9 cellular contexts compared by ENCODE assay signal in genomic region chr5:121968910-121969607, GRCh38. TPM values are rescaled to one million over a fixed set of nuclear protein-coding genes. Genes with fewer than 3 reads are reported as not detected.
DNase-seq lines count a peak whose midpoint lies in the region; ATAC-seq and TF ChIP-seq lines count a peak whose summit lies in the region.
"Had no signal": no experiment of that assay in that cellular context is flagged by ENCODE, and none has a peak within 500 bp of the region (broad histone marks: within the 10 kb centered on the region; RNA-seq: fewer than 3 reads in every experiment).

No MANE protein-coding gene starts in this region.

- POLR2A ChIA-PET in PC-9 (lab: Charles Lee; ENCODE audit: unreplicated experiment) = interaction anchor here (0.6 to 1.1 kb wide), 3 partner anchors 109 to 344 kb away, joined by 3 to 12 read pairs (median 6); partner anchors contain the start of gene LOX
- POLR2A ChIA-PET in activated CD8-positive, alpha-beta T cell treated with anti-CD3 and anti-CD28 coated beads, Interleukin-2, amount 10 ng/mL, durations not matched to agents 7 days and 5 days (lab: Charles Lee) = no interaction called here

- peak overlapping the region; percentile 32; the same call in 1 of the 2 replicates for H3K4me3 ChIP-seq in PC-9
- peak overlapping the region; percentile 24 for H3K4me3 ChIP-seq in smooth muscle cell

- H3K4me1 ChIP-seq in PC-9 (replicated peaks; ENCODE audit: insufficient read depth) (peaks cover 33% of the 10 kb centered on the region), smooth muscle cell (ENCODE audit: low read depth) (peaks cover 23% of the 10 kb centered on the region)

- no peaks in the 10 kb centered on the region for H3K27me3 Mint-ChIP-seq in activated CD8-positive, alpha-beta T cell treated with anti-CD3 and anti-CD28 coated beads, Interleukin-2, amount 10 ng/mL, durations not matched to agents 7 days and 5 days (ENCODE audit: low read depth)
- H3K27me3 Mint-ChIP-seq in CD14-positive monocyte (ENCODE audit: low read depth in 3 of 3) = no peaks in the 10 kb centered on the region

- peaks cover 13% of the 10 kb centered on the region for H3F3A ChIP-seq in PC-9 (ENCODE audit: insufficient read depth, low read depth)
- peaks cover 21% of the 10 kb centered on the region for H3F3A ChIP-seq in smooth muscle cell (ENCODE audit: low read depth)

- peaks cover 20% of the 10 kb centered on the region for H3K4me1 Mint-ChIP-seq in activated CD8-positive, alpha-beta T cell treated with anti-CD3 and anti-CD28 coated beads, Interleukin-2, amount 10 ng/mL, durations not matched to agents 7 days and 5 days (ENCODE audit: low read depth)
- H3K4me1 Mint-ChIP-seq in CD14-positive monocyte = peaks cover 14% of the 10 kb centered on the region
- H3K4me1 Mint-ChIP-seq: nephron progenitor cell had no signal

- H3K27ac Mint-ChIP-seq in activated CD8-positive, alpha-beta T cell treated with anti-CD3 and anti-CD28 coated beads, Interleukin-2, amount 10 ng/mL, durations not matched to agents 7 days and 5 days = no peak overlapping the region
- peak overlapping the region in 1 of 7 donors; percentile 48 for H3K27ac Mint-ChIP-seq in CD14-positive monocyte
- H3K27ac Mint-ChIP-seq: nephron progenitor cell had no signal

- WGBS in smooth muscle cell (ENCODE audit: low lambda C conversion rate) = 26% methylated on average over 3 of the region's 3 CpGs

- peaks cover 27% of the 10 kb centered on the region for H3K36me3 ChIP-seq in PC-9 (ENCODE audit: low read depth)
- no peaks in the 10 kb centered on the region for H3K36me3 ChIP-seq in smooth muscle cell (ENCODE audit: low read depth)

- BruUV-seq in PC-9 (replicated peaks; lab: Mats Ljungman, UMichigan) = no TSS peak

- intact Hi-C loops in PC-9 (cut with micrococcal nuclease; ENCODE audit: unreplicated experiment) = loop anchor here (1.0 kb wide), 1 partner anchor 132 kb away; no protein-coding TSS in a partner anchor
- intact Hi-C loops in CD14-positive monocyte (cut with micrococcal nuclease) = no loop called here

- peak; percentile 48 to 95 for DNase-seq in PC-9
- DNase-seq in fibroblast of peridontal ligament (ENCODE audit: extremely low read depth) = peak; percentile 100
- DNase-seq in smooth muscle cell (lab: John Stamatoyannopoulos, UW; ENCODE audit: unreplicated experiment) = no peak
- DNase-seq in activated CD8-positive, alpha-beta T cell treated with anti-CD3 and anti-CD28 coated beads, Interleukin-2, amount 10 ng/mL, durations not matched to agents 7 days and 5 days = no peak
- no peak for DNase-seq in NCI-H1694 treated with DMSO at 0.1 percent for 48 hours (lab: John Stamatoyannopoulos, UW)
- DNase-seq in NCI-H524 treated with DMSO at 0.1 percent for 48 hours (lab: John Stamatoyannopoulos, UW) = no peak
- DNase-seq in CD14-positive monocyte (ENCODE audit: low spot score) = no peak
- DNase-seq: nephron progenitor cell had no signal

- ATAC-seq in GM19351 (IDR thresholded peaks at IDR 0.05; ENCODE audit: unreplicated experiment) = peak; percentile 67
- no peak for ATAC-seq in activated CD8-positive, alpha-beta T cell treated with anti-CD3 and anti-CD28 coated beads, Interleukin-2, amount 10 ng/mL, durations not matched to agents 7 days and 5 days

- H3K27ac ChIP-seq in PC-9 (peak overlapping the region; percentile 78), smooth muscle cell (ENCODE audit: low read depth) (peak overlapping the region; percentile 98)

- H3K9me2 ChIP-seq in PC-9 (ENCODE audit: insufficient read depth) = no peaks in the 10 kb centered on the region

- H3K27me3 ChIP-seq in PC-9 (ENCODE audit: insufficient read depth, low read depth) = no peaks in the 10 kb centered on the region
- no peaks in the 10 kb centered on the region for H3K27me3 ChIP-seq in smooth muscle cell (ENCODE audit: low read depth)

- H3K4me3 Mint-ChIP-seq in activated CD8-positive, alpha-beta T cell treated with anti-CD3 and anti-CD28 coated beads, Interleukin-2, amount 10 ng/mL, durations not matched to agents 7 days and 5 days = no peak overlapping the region
- H3K4me3 Mint-ChIP-seq in CD14-positive monocyte = no peak overlapping the region
- H3K4me3 Mint-ChIP-seq: nephron progenitor cell had no signal

- H3K79me2 ChIP-seq in PC-9 (ENCODE audit: low read depth) = peaks cover 93% of the 10 kb centered on the region
- H3K79me2 ChIP-seq in smooth muscle cell (ENCODE audit: low read depth) = peaks cover 85% of the 10 kb centered on the region

- H2AFZ ChIP-seq in PC-9 (no peak overlapping the region), smooth muscle cell (ENCODE audit: low read depth) (peak overlapping the region; percentile 34)

- H3K36me3 Mint-ChIP-seq in activated CD8-positive, alpha-beta T cell treated with anti-CD3 and anti-CD28 coated beads, Interleukin-2, amount 10 ng/mL, durations not matched to agents 7 days and 5 days (ENCODE audit: low read depth) = peaks cover 13% of the 10 kb centered on the region
- H3K36me3 Mint-ChIP-seq in CD14-positive monocyte = peaks cover 6% of the 10 kb centered on the region in 2 donors

- H3K9me3 ChIP-seq in PC-9 (ENCODE audit: insufficient read depth, low read depth) = no peaks in the 10 kb centered on the region
- H3K9me3 ChIP-seq in smooth muscle cell (replicated peaks; ENCODE audit: low read depth) = no peaks in the 10 kb centered on the region

- peak overlapping the region; percentile 81 for H3K9ac ChIP-seq in smooth muscle cell (ENCODE audit: low read depth)

- H4K20me1 ChIP-seq in PC-9 (ENCODE audit: insufficient read depth) (peaks cover 22% of the 10 kb centered on the region), smooth muscle cell (ENCODE audit: low read depth) (no peaks in the 10 kb centered on the region)

- TF ChIP-seq CTCF in PC-9 (conservative IDR thresholded peaks at IDR 0.05) = no peak
- TF ChIP-seq CTCF in smooth muscle cell (IDR thresholded peaks at IDR 0.05; ENCODE audit: borderline replicate concordance, insufficient read depth, poor library complexity, severe bottlenecking) = no peak
- TF ChIP-seq CTCF in CD14-positive monocyte (IDR thresholded peaks at IDR 0.05) = no peak

- H3K4me2 ChIP-seq in PC-9 (peak overlapping the region; percentile 65), smooth muscle cell (peak overlapping the region; percentile 80)

- CTCF ChIA-PET in PC-9 (lab: Charles Lee) = interaction anchor here (0.5 to 1.6 kb wide), 7 partner anchors 107 to 1454 kb away, joined by 3 to 8 read pairs (median 3); no protein-coding TSS in a partner anchor
- CTCF ChIA-PET in activated CD8-positive, alpha-beta T cell treated with anti-CD3 and anti-CD28 coated beads, Interleukin-2, amount 10 ng/mL, durations not matched to agents 7 days and 5 days (lab: Charles Lee) = no interaction called here

- H3K9me3 Mint-ChIP-seq in activated CD8-positive, alpha-beta T cell treated with anti-CD3 and anti-CD28 coated beads, Interleukin-2, amount 10 ng/mL, durations not matched to agents 7 days and 5 days (ENCODE audit: insufficient read depth) = no peaks in the 10 kb centered on the region
- H3K9me3 Mint-ChIP-seq in CD14-positive monocyte = peaks cover 0 to 6% (median 0%) of the 10 kb centered on the region in 7 donors

RNA-seq across cellular contexts. Expression of gene SRFBP1, which starts 7.3 kb away (rescaled TPM):
- 8.7 and 10.8 TPM in 2 replicates for total RNA-seq in PC-9 (2021)
- total RNA-seq in smooth muscle cell = 15.1 and 19.0 TPM in 2 replicates
- 7.0 and 7.1 TPM in 2 replicates for polyA plus RNA-seq in smooth muscle cell
- total RNA-seq in activated CD8-positive, alpha-beta T cell treated with anti-CD3 and anti-CD28 coated beads, Interleukin-2, amount 10 ng/mL, durations not matched to agents 7 days and 5 days = 10 to 100 TPM; 10.6 TPM
- 1 to 10 TPM; 5.3 to 6.2 TPM for polyA plus RNA-seq in CD14-positive monocyte

Comparison
In these comparisons a context has a peak if more than half of its experiments do, and no peak if none do; other contexts are left out.
1. DNase-seq: peak in PC-9 (2 of 2) and fibroblast of peridontal ligament (single experiment); none in smooth muscle cell (single experiment), activated CD8-positive, alpha-beta T cell treated with anti-CD3 and anti-CD28 coated beads, Interleukin-2, amount 10 ng/mL, durations not matched to agents 7 days and 5 days (single experiment), NCI-H1694 treated with DMSO at 0.1 percent for 48 hours (single experiment), NCI-H524 treated with DMSO at 0.1 percent for 48 hours (single experiment) and CD14-positive monocyte (single experiment).